8 cellular contexts compared by ENCODE assay signal in genomic region chr1:227541796-227542152, GRCh38. TPM values are rescaled to one million over a fixed set of nuclear protein-coding genes. Genes with fewer than 3 reads are reported as not detected.
DNase-seq lines count a peak whose midpoint lies in the region; ATAC-seq and TF ChIP-seq lines count a peak whose summit lies in the region.

No MANE protein-coding gene starts in this region.

- H3K4me3 ChIP-seq in breast epithelium (peak overlapping the region; percentile 67 to 83 (median 70)), body of pancreas (peak overlapping the region; percentile 47 to 64), right lobe of liver (peak overlapping the region; percentile 71 to 86 (median 73)), thymus (ENCODE audit: low read length) (peak overlapping the region; percentile 61)

- CTCF ChIA-PET in MCF 10A (lab: Yijun Ruan, JAX) = interaction anchor here (0.5 to 3.3 kb wide), 8 partner anchors 9 to 975 kb away, joined by 3 to 19 read pairs (median 3); partner anchors contain the start of gene ZNF678

- ATAC-seq in body of pancreas = no peak
- peak in 1 of 4 donors; percentile 18 for ATAC-seq in right lobe of liver

- intact Hi-C loops in breast epithelium (cut with DNase I; ENCODE audit: low total_unique reads) = no loop called here
- intact Hi-C loops in MCF 10A (cut with micrococcal nuclease) = loop anchor here (1.0 kb wide), 1 partner anchor 60 kb away; no protein-coding TSS in a partner anchor
- intact Hi-C loops in body of pancreas (cut with DNase I) = no loop called here
- intact Hi-C loops in right lobe of liver (cut with DNase I) = no loop called here

- H3K4me3 Mint-ChIP-seq in MCF 10A (ENCODE audit: unreplicated experiment) = no peak overlapping the region

- H3K27ac Mint-ChIP-seq in MCF 10A (ENCODE audit: low read depth, unreplicated experiment) = no peak overlapping the region

- no peak for TF ChIP-seq CTCF in breast epithelium (IDR thresholded peaks at IDR 0.05)
- no peak for TF ChIP-seq CTCF in MCF 10A (IDR thresholded peaks at IDR 0.05; ENCODE audit: unreplicated experiment)
- TF ChIP-seq CTCF in body of pancreas (IDR thresholded peaks at IDR 0.05) = no peak
- no peak for TF ChIP-seq CTCF in right lobe of liver (IDR thresholded peaks at IDR 0.05)

- H3K4me1 ChIP-seq in breast epithelium (peaks cover 0 to 4% of the 10 kb centered on the region in 2 donors), body of pancreas (peaks cover 25% of the 10 kb centered on the region), right lobe of liver (no peaks in the 10 kb centered on the region), thymus (ENCODE audit: control insufficient read depth, insufficient read depth, low read length) (peaks cover 3% of the 10 kb centered on the region)

- H3K36me3 ChIP-seq in breast epithelium (no peaks in the 10 kb centered on the region), body of pancreas (replicated peaks in 1 of 2; ENCODE audit: insufficient read depth in 1 of 2, low read depth in 2 of 2) (no peaks in the 10 kb centered on the region), right lobe of liver (no peaks in the 10 kb centered on the region), thymus (ENCODE audit: control insufficient read depth, insufficient read depth) (no peaks in the 10 kb centered on the region)

- no peaks in the 10 kb centered on the region for H3K27me3 Mint-ChIP-seq in MCF 10A (ENCODE audit: insufficient read depth, unreplicated experiment)

- WGBS in body of pancreas, 2 donors = 15 to 35% methylated on average over 8 to 32 of the region's 32 CpGs
- 92% methylated on average over 2 of the region's 32 CpGs for WGBS in right lobe of liver (ENCODE audit: insufficient coverage, low coverage, low lambda C conversion rate, missing lambda C conversion rate)
- 30% methylated on average over 32 of the region's 32 CpGs for WGBS in thymus

- BruUV-seq in MCF 10A (replicated peaks; lab: Mats Ljungman, UMichigan) = no TSS peak

- H3K9me3 Mint-ChIP-seq in MCF 10A (ENCODE audit: unreplicated experiment) = no peaks in the 10 kb centered on the region

- H3K27ac ChIP-seq in breast epithelium (peak overlapping the region; percentile 49 to 82), body of pancreas (peak overlapping the region; percentile 72 to 81 (median 74)), right lobe of liver (peak overlapping the region in 2 of 3 donors; percentile 25 to 74), thymus (ENCODE audit: low read depth) (no peak overlapping the region)

- H3K27me3 ChIP-seq in breast epithelium (no peaks in the 10 kb centered on the region), body of pancreas (no peaks in the 10 kb centered on the region), right lobe of liver (no peaks in the 10 kb centered on the region), thymus (ENCODE audit: control insufficient read depth, insufficient read depth) (peaks cover 5% of the 10 kb centered on the region)

- POLR2A ChIA-PET in MCF 10A (lab: Yijun Ruan, JAX) = interaction anchor here (0.6 kb wide), 1 partner anchor 428 kb away, joined by 3 read pairs; no protein-coding TSS in a partner anchor

- TF ChIP-seq POLR2A in breast epithelium (IDR thresholded peaks at IDR 0.05) = no peak
- TF ChIP-seq POLR2A in body of pancreas (IDR thresholded peaks at IDR 0.05) = no peak
- TF ChIP-seq POLR2A in right lobe of liver (IDR thresholded peaks at IDR 0.05) = no peak

- DNase-seq in breast epithelium (ENCODE audit: low spot score in 2 of 2) (peak in 1 of 2 donors; percentile 50), MCF 10A (ENCODE audit: unreplicated experiment) (no peak), body of pancreas (no peak), right lobe of liver (peak; percentile 34 to 58 (median 38)), medulla oblongata (ENCODE audit: extremely low spot score) (no peak), HK-2 (ENCODE audit: unreplicated experiment) (no peak), pons (ENCODE audit: low spot score) (no peak)

- H3K9me3 ChIP-seq in breast epithelium (peaks cover 0 to 6% of the 10 kb centered on the region in 2 donors), body of pancreas (peaks cover 0 to 7% (median 0%) of the 10 kb centered on the region in 3 donors), right lobe of liver (no peaks in the 10 kb centered on the region), thymus (ENCODE audit: control insufficient read depth) (no peaks in the 10 kb centered on the region)

- H3K36me3 Mint-ChIP-seq in MCF 10A (ENCODE audit: insufficient read depth, unreplicated experiment) = no peaks in the 10 kb centered on the region

- H3K4me1 Mint-ChIP-seq in MCF 10A (ENCODE audit: insufficient read depth, unreplicated experiment) = no peaks in the 10 kb centered on the region

RNA-seq across cellular contexts. Expression of gene ZNF678, which starts 21.6 kb away (rescaled TPM):
- total RNA-seq in breast epithelium = 10 to 100 TPM in 2 of 3 donors, 1 to 10 TPM in 1; 8.5 to 19.8 (median 12.8) TPM
- 10.8 and 13.0 TPM in 2 replicates for total RNA-seq in MCF 10A (2022)
- total RNA-seq in body of pancreas = 10 to 100 TPM; 11.2 to 22.4 TPM
- total RNA-seq in right lobe of liver = 1 to 10 TPM; 2.4 to 4.8 (median 3.0) TPM
- polyA plus RNA-seq in thymus = 2.3 TPM

Comparison
In these comparisons a context has a peak if more than half of its experiments do, and no peak if none do; other contexts are left out.
1. DNase-seq: peak in right lobe of liver (3 of 3); none in MCF 10A (single experiment), body of pancreas (0 of 4), medulla oblongata (single experiment), HK-2 (single experiment) and pons (single experiment).
2. Peak in every context shown above with its lines, with median percentiles within 50 percentile points of each other: H3K4me3 ChIP-seq.